1 cellular context compared by ENCODE assay signal in the genomic region with DNA sequence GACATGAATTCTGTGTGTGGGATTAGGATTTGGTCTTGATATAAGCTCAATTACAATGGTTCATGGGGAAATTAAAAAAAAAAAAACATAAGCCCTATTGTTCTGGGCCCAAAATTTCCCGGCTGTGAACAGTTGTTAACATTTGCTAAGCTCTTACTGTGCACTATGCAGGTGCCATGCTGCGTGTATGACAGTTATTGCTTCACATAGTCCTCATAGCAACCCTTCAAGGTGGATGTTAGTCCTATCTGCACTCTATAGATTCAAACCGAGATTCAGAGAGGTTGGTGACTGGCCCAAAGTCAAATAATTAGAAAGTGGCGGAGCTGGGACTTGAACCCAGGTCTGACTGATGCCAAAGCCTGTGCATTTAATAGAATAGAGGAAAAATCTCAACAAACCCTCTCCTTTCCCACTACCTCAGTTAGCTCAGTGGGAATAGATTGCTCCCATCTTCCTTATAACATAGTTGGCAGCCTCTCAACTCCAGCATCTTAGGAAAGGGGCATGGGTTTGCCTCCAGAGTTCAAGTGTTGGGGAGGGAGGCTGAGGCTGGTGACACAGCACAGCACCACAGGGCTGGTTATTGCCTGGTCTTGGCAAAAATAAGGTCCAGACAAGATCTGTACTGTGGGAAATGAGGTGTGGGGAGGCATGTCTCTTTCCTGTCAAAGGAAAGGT.
TF ChIP-seq lines count a peak whose summit lies in the region.

No MANE protein-coding gene starts in this region.

TF ChIP-seq in IMR-90, 13 proteins besides CTCF, POLR2A, EP300 and RAD21:
- TF ChIP-seq MAFK (IDR thresholded peaks at IDR 0.05; ENCODE audit: low read depth, low read length): no peak
- no peak for TF ChIP-seq SMC3 (IDR thresholded peaks at IDR 0.05; ENCODE audit: low read depth, low read length)
- no peak for TF ChIP-seq RCOR1 (IDR thresholded peaks at IDR 0.05; ENCODE audit: insufficient replicate concordance, low read length)
- TF ChIP-seq BHLHE40 (IDR thresholded peaks at IDR 0.05; ENCODE audit: low read depth, low read length): no peak
- TF ChIP-seq, protein P1, sequence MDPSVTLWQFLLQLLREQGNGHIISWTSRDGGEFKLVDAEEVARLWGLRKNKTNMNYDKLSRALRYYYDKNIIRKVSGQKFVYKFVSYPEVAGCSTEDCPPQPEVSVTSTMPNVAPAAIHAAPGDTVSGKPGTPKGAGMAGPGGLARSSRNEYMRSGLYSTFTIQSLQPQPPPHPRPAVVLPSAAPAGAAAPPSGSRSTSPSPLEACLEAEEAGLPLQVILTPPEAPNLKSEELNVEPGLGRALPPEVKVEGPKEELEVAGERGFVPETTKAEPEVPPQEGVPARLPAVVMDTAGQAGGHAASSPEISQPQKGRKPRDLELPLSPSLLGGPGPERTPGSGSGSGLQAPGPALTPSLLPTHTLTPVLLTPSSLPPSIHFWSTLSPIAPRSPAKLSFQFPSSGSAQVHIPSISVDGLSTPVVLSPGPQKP (IDR thresholded peaks at IDR 0.05; ENCODE audit: borderline replicate concordance, low read depth, low read length): no peak
- no peak for TF ChIP-seq CEBPB (IDR thresholded peaks at IDR 0.05; ENCODE audit: low read depth, low read length)
- TF ChIP-seq, protein P2, sequence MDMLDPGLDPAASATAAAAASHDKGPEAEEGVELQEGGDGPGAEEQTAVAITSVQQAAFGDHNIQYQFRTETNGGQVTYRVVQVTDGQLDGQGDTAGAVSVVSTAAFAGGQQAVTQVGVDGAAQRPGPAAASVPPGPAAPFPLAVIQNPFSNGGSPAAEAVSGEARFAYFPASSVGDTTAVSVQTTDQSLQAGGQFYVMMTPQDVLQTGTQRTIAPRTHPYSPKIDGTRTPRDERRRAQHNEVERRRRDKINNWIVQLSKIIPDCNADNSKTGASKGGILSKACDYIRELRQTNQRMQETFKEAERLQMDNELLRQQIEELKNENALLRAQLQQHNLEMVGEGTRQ (IDR thresholded peaks at IDR 0.05; ENCODE audit: low read depth, low read length): no peak
